Comparison of ENCODE assay signal across 1 cellular context in genomic region chr13:54018485-54018884, GRCh38.
TF ChIP-seq lines count a peak whose summit lies in the region.

No MANE protein-coding gene starts in this region.

TF ChIP-seq in Ishikawa, 13 proteins besides CTCF, POLR2A, EP300 and RAD21 (continued from another document):
- TF ChIP-seq FOXM1 (IDR thresholded peaks at IDR 0.05; ENCODE audit: borderline replicate concordance, low read depth) (peak; percentile 45; the same call in 1 of the 2 replicates), TAF1 (IDR thresholded peaks at IDR 0.05; ENCODE audit: low read depth) (no peak), YY1 (IDR thresholded peaks at IDR 0.05; ENCODE audit: low read depth) (peak; percentile 16; the same call in 1 of the 2 replicates), TCF12 (IDR thresholded peaks at IDR 0.05; ENCODE audit: low read depth) (peak; percentile 67; the same call in 1 of the 2 replicates)
